In genomic region chr1:174018565-174018964, GRCh38 we compare ENCODE assay signal across 1 cellular context.
A peak's percentile ranks its signal among the peaks of the same experiment; 100 is the strongest.
TF ChIP-seq lines count a peak whose summit lies in the region.

No MANE protein-coding gene starts in this region.

TF ChIP-seq in HepG2, 621 proteins besides CTCF, POLR2A, EP300 and RAD21:
- no peak for TF ChIP-seq KLF16 (CRISPR knock-in tag; IDR thresholded peaks at IDR 0.05)
- no peak for TF ChIP-seq ZNF143 (CRISPR knock-in tag; IDR thresholded peaks at IDR 0.05)
- TF ChIP-seq RBFOX2 (IDR thresholded peaks at IDR 0.05; ENCODE audit: low read depth, low read length) = 0 out of 2 replicates have a peak, but pooled peaks have one; percentile 26
- no peak for TF ChIP-seq ZNF33A (CRISPR knock-in tag; IDR thresholded peaks at IDR 0.05; ENCODE audit: borderline replicate concordance)
- no peak for TF ChIP-seq CENPX (CRISPR knock-in tag; IDR thresholded peaks at IDR 0.05)
- no peak for TF ChIP-seq ZFP91 (CRISPR knock-in tag; IDR thresholded peaks at IDR 0.05; ENCODE audit: borderline replicate concordance)
